ENCODE assay signal across 1 cellular context in genomic region chr12:46439793-46440511, GRCh38.
A peak's percentile ranks its signal among the peaks of the same experiment; 100 is the strongest.
TF ChIP-seq lines count a peak whose summit lies in the region.

No MANE protein-coding gene starts in this region.

TF ChIP-seq in A549, 52 proteins besides CTCF, POLR2A, EP300 and RAD21 (continued from another document):
- TF ChIP-seq USF2 (IDR thresholded peaks at IDR 0.05) (peak; percentile 54), MYC (IDR thresholded peaks at IDR 0.05; ENCODE audit: borderline replicate concordance, low read length) (no peak), SMC3 (IDR thresholded peaks at IDR 0.05) (no peak), FOSL2 (IDR thresholded peaks at IDR 0.05) (no peak), FOSL2 (CRISPR knock-in tag; IDR thresholded peaks at IDR 0.05) (0 out of 2 replicates have a peak, but pooled peaks have one; percentile 8), NR3C1 (IDR thresholded peaks at IDR 0.05) (no peak), ZC3H11A (IDR thresholded peaks at IDR 0.05) (no peak), CHD2 (IDR thresholded peaks at IDR 0.05; ENCODE audit: low read length, partially characterized antibody) (no peak), GATA3 (IDR thresholded peaks at IDR 0.05; ENCODE audit: borderline replicate concordance) (no peak)
